ENCODE assay signal across 8 cellular contexts in the genomic region with DNA sequence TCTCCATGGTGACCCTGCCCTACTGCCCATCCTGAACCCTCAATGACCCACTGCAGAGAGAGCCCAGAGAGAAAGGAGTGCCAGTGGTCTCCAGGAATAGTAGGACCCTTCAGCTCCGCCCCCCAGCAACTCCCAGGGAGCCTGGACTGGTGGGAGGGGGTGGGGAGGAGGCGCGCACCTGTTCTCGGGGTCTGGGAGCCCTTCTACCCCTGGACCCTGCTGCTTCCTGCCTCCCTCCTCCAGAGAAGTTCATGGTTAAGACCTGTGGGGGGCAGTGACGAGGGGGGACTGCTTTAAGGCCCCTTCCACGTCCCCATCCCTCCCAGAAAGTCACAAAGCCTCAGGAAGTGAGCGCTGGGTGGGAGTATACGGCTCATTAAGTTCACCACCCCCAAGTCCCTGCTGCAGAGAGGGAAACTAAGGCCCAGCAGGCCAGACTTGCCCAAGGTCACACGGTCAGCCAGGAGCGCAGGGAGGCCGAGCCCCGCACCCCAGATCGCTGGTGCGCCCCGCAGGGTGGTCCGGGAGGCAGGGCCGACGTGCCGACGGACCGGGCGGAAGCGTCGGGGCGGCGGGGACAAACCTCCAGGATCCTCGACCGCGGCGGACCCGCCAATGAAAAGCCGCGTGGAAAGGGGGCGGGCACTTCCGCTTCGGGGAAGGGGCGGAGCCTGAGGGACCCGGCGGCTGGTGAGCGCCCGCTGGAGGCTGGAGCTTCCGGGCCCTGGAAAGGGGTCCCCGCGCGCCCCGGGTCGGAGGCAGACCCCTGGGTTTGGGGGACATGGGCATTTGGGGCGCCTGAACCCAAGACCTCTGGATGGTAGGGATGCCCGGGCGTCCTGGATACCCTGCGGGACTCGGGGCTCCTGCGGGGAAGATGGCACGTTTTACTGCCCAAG. TPM values are rescaled to one million over a fixed set of nuclear protein-coding genes. Genes with fewer than 3 reads are reported as not detected.
DNase-seq lines count a peak whose midpoint lies in the region; FAIRE-seq and TF ChIP-seq lines count a peak whose summit lies in the region.

Gene NUDT22 (plus strand): TSS at position 667 of the 899 bp plus-strand sequence. CDS start 379 bp downstream, outside the sequence.
Gene TRPT1 (minus strand): TSS at position 579 of the 899 bp plus-strand sequence. CDS start 326 bp downstream, at position 253.

- DNase-seq in AML-193 (lab: John Stamatoyannopoulos, UW) = peak; percentile 67 to 73
- DNase-seq in GM19239 (ENCODE audit: insufficient read length, low spot score) = peak; percentile 92
- DNase-seq in OCI-M1 (lab: John Stamatoyannopoulos, UW) = peak; percentile 93
- DNase-seq in activated T-cell treated with anti-CD3 and anti-CD28 coated beads for 48 hours (ENCODE audit: low read depth) = peak; percentile 95
- peak; percentile 87 to 91 for DNase-seq in erythroblast (lab: John Stamatoyannopoulos, UW)
- peak; percentile 98 for DNase-seq in stimulated activated CD8-positive, alpha-beta memory T cell treated with anti-CD3 and anti-CD28 coated beads, Interleukin-4, amount 100 ng/mL, for 48 hours

- H3K9ac ChIP-seq in HUES64 (ENCODE audit: low read depth, low read length) = peak within 1 kb of the TSS; percentile 82
- peak within 1 kb of the TSS; percentile 96 for H3K9ac ChIP-seq in mucosa of stomach (ENCODE audit: low read length)

- TF ChIP-seq POLR2A in erythroblast (IDR thresholded peaks at IDR 0.05; ENCODE audit: low read length) = peak; percentile 75

- WGBS in HUES64 = under 1% methylated on average over 51 of the region's 54 CpGs

- peak within 1 kb of the TSS; percentile 91 for H3K27ac ChIP-seq in HUES64 (ENCODE audit: low read depth, low read length)

- no peaks in the 10 kb centered on the region for H3K9me3 ChIP-seq in HUES64 (ENCODE audit: insufficient read depth, low read depth, low read length)
- H3K9me3 ChIP-seq in mucosa of stomach (ENCODE audit: control insufficient read depth, low read length) = no peaks in the 10 kb centered on the region

- peaks cover 8% of the 10 kb centered on the region for H3K36me3 ChIP-seq in HUES64 (ENCODE audit: insufficient read depth, low read length)
- no peaks in the 10 kb centered on the region for H3K36me3 ChIP-seq in mucosa of stomach (ENCODE audit: control insufficient read depth, insufficient read depth, low read length)

- peak; percentile 86 for FAIRE-seq in GM19239 (lab: Jason Lieb, UNC)

- H3K4me3 ChIP-seq in HUES64 (ENCODE audit: low read length) (peak within 1 kb of the TSS; percentile 82), mucosa of stomach (ENCODE audit: low read length) (peak within 1 kb of the TSS; percentile 92)

- no peaks in the 10 kb centered on the region for H3K27me3 ChIP-seq in HUES64 (ENCODE audit: insufficient read depth, low read length)
- H3K27me3 ChIP-seq in mucosa of stomach (ENCODE audit: control insufficient read depth, insufficient read depth, low read length) = no peaks in the 10 kb centered on the region

- H3K4me1 ChIP-seq in HUES64 (ENCODE audit: insufficient read depth, low read length) (peaks cover 11% of the 10 kb centered on the region; the same call in 1 of the 2 replicates), mucosa of stomach (ENCODE audit: control insufficient read depth, insufficient read depth, low read length) (peaks cover 56% of the 10 kb centered on the region)

RNA-seq across cellular contexts. Expression of gene NUDT22, which starts in this region (rescaled TPM):
- 24.0 TPM for polyA plus RNA-seq in HUES64 (2013, experiment 1 of 2)
- polyA plus RNA-seq in HUES64 (2013, experiment 2 of 2) = 23.5 TPM

RNA-seq across cellular contexts. Expression of gene TRPT1, which starts in this region (rescaled TPM):
- polyA plus RNA-seq in HUES64 (2013, experiment 1 of 2) = 28.2 TPM
- 37.1 TPM for polyA plus RNA-seq in HUES64 (2013, experiment 2 of 2)

Comparison
In these comparisons a context has a peak if more than half of its experiments do, and no peak if none do; other contexts are left out.
1. Peak in every context shown above with its lines: DNase-seq, H3K4me3 ChIP-seq and H3K27ac ChIP-seq.